Comparison of ENCODE assay signal across 16 cellular contexts in the genomic region with DNA sequence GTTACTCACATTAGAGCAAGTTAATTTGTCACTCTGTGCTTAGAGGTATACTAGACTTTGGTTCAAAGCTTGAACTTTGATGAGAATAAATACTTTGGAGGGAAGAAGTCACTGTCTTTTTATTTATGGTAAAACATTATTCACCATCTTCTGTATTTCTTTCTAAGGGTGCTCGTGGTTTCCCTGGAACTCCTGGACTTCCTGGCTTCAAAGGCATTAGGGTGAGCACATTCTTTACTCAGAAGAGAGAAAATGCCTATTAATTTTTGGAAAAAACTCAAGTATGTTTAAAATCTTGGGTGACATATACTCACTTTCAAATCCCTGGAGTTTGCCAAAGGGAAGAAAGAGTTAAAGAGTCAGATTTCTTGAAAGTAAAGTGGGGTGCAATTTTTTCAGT. TPM values are rescaled to one million over a fixed set of nuclear protein-coding genes. Genes with fewer than 3 reads are reported as not detected.
DNase-seq lines count a peak whose midpoint lies in the region; ATAC-seq and TF ChIP-seq lines count a peak whose summit lies in the region.
"Had no signal": no experiment of that assay in that cellular context is flagged by ENCODE, and none has a peak within 500 bp of the region (broad histone marks: within the 10 kb centered on the region; RNA-seq: fewer than 3 reads in every experiment).

No MANE protein-coding gene starts in this region.

- TF ChIP-seq CTCF in chondrocyte (IDR thresholded peaks at IDR 0.05) (no peak), uterus (IDR thresholded peaks at IDR 0.05) (no peak)

- no peak overlapping the region for H3K56ac ChIP-seq in mesendoderm (ENCODE audit: low read length)

- H3K9me3 Mint-ChIP-seq in chondrocyte (ENCODE audit: low read depth) = no peaks in the 10 kb centered on the region
- H3K9me3 Mint-ChIP-seq: CD8-positive, alpha-beta memory T cell had no signal

- H3K27me3 Mint-ChIP-seq in chondrocyte (ENCODE audit: low read depth) = no peaks in the 10 kb centered on the region

- no peak overlapping the region for H2AK5ac ChIP-seq in mesenchymal stem cell (ENCODE audit: low read length, severe bottlenecking)
- no peak overlapping the region for H2AK5ac ChIP-seq in mesendoderm (ENCODE audit: low read length)

- H3K4me3 ChIP-seq in mesenchymal stem cell (ENCODE audit: insufficient read depth in 1 of 2, low read depth in 1 of 2, low read length in 2 of 2) = peak overlapping the region in 1 of 2 experiments; percentile 80
- H3K4me3 ChIP-seq in uterus = no peak overlapping the region
- no peak overlapping the region for H3K4me3 ChIP-seq in mesendoderm (ENCODE audit: low read length)
- H3K4me3 ChIP-seq: BLaER1 had no signal

- no peak overlapping the region for H2BK12ac ChIP-seq in mesenchymal stem cell (ENCODE audit: low read length in 2 of 2)

- H2BK15ac ChIP-seq in mesenchymal stem cell (ENCODE audit: low read depth, poor library complexity, severe bottlenecking) = no peak overlapping the region
- no peak overlapping the region for H2BK15ac ChIP-seq in mesendoderm (replicated peaks; ENCODE audit: low read depth)

- H3K4me1 ChIP-seq in mesenchymal stem cell (ENCODE audit: control insufficient read depth, insufficient read depth, low read depth, low read length) (no peaks in the 10 kb centered on the region), uterus (peaks cover 0 to 9% of the 10 kb centered on the region in 2 donors), mesendoderm (ENCODE audit: control insufficient read depth, low read depth, low read length) (no peaks in the 10 kb centered on the region)

- H3K27me3 ChIP-seq in mesenchymal stem cell (ENCODE audit: control insufficient read depth in 1 of 2, insufficient read depth in 1 of 2, low read length in 2 of 2) (no peaks in the 10 kb centered on the region), uterus (no peaks in the 10 kb centered on the region), mesendoderm (ENCODE audit: insufficient read depth, low read length, poor library complexity) (no peaks in the 10 kb centered on the region)
- H3K27me3 ChIP-seq: BLaER1 had no signal

- peaks cover 14% of the 10 kb centered on the region for H3K79me1 ChIP-seq in mesenchymal stem cell (replicated peaks; ENCODE audit: low read length, poor library complexity, severe bottlenecking)
- H3K79me1 ChIP-seq in mesendoderm (ENCODE audit: low read length) = no peaks in the 10 kb centered on the region

- H3K18ac ChIP-seq in mesenchymal stem cell (ENCODE audit: low read depth in 1 of 2, low read length in 2 of 2) = no peak overlapping the region
- H3K18ac ChIP-seq in mesendoderm (ENCODE audit: low read length) = no peak overlapping the region

- H3K9me3 ChIP-seq in mesenchymal stem cell (ENCODE audit: control insufficient read depth, low read length) (no peaks in the 10 kb centered on the region), uterus (no peaks in the 10 kb centered on the region)
- H3K9me3 ChIP-seq: BLaER1 had no signal

- H3K4me3 Mint-ChIP-seq in chondrocyte (ENCODE audit: unreplicated experiment) = peak overlapping the region; percentile 55
- H3K4me3 Mint-ChIP-seq: CD8-positive, alpha-beta memory T cell had no signal

- H3K36me3 Mint-ChIP-seq in chondrocyte (ENCODE audit: low read depth) = peaks cover 81% of the 10 kb centered on the region
- H3K36me3 Mint-ChIP-seq: CD8-positive, alpha-beta memory T cell had no signal

- H2BK120ac ChIP-seq in mesenchymal stem cell (ENCODE audit: low read depth, low read length) (no peak overlapping the region), mesendoderm (ENCODE audit: low read depth, low read length) (no peak overlapping the region)

- H3K4me2 ChIP-seq in mesenchymal stem cell (ENCODE audit: low read length, poor library complexity, severe bottlenecking) (no peak overlapping the region), mesendoderm (ENCODE audit: low read length) (no peak overlapping the region)
- H3K4me2 ChIP-seq: BLaER1 had no signal

- no peak overlapping the region for H3K14ac ChIP-seq in mesenchymal stem cell (ENCODE audit: low read length in 2 of 2)

- intact Hi-C loops in uterus (cut with DNase I; ENCODE audit: low total_unique reads) (no loop called here), posterior cingulate gyrus (cut with DNase I) (no loop called here)

- WGBS in mesenchymal stem cell = no CpG with 5 or more reads among the region's 1 CpG
- WGBS in mesendoderm (ENCODE audit: extremely low coverage, insufficient coverage, low lambda C conversion rate) = no CpG with 5 or more reads among the region's 1 CpG

- no peaks in the 10 kb centered on the region for H3K79me2 ChIP-seq in mesendoderm (ENCODE audit: control insufficient read depth, insufficient read depth, low read length)

- H3K36me3 ChIP-seq in mesenchymal stem cell (ENCODE audit: control insufficient read depth in 1 of 2, insufficient read depth in 2 of 2, low read depth in 1 of 2, low read length in 2 of 2) (peaks cover 20 to 99% of the 10 kb centered on the region in 2 experiments), uterus (no peaks in the 10 kb centered on the region), mesendoderm (ENCODE audit: control insufficient read depth, insufficient read depth, low read length) (peaks cover 5% of the 10 kb centered on the region)
- H3K36me3 ChIP-seq: BLaER1 had no signal

- H4K91ac ChIP-seq in mesenchymal stem cell (ENCODE audit: low read length) = no peak overlapping the region

- H3K4ac ChIP-seq in mesenchymal stem cell (ENCODE audit: low read depth in 1 of 2, low read length in 2 of 2) (no peak overlapping the region), mesendoderm (ENCODE audit: low read depth, low read length) (no peak overlapping the region)

- no peak overlapping the region for H4K5ac ChIP-seq in mesendoderm (ENCODE audit: low read length)

- peaks cover 96% of the 10 kb centered on the region for H3K4me1 Mint-ChIP-seq in chondrocyte (ENCODE audit: low read depth)
- H3K4me1 Mint-ChIP-seq: CD8-positive, alpha-beta memory T cell had no signal

- H4K8ac ChIP-seq in mesenchymal stem cell (ENCODE audit: low read length) (no peak overlapping the region), mesendoderm (ENCODE audit: low read depth, low read length) (no peak overlapping the region)

- no peak overlapping the region for H3K23ac ChIP-seq in mesenchymal stem cell (ENCODE audit: low read length in 2 of 2)
- no peak overlapping the region for H3K23ac ChIP-seq in mesendoderm (ENCODE audit: low read length)

- H2BK5ac ChIP-seq in mesenchymal stem cell (ENCODE audit: low read depth, low read length, poor library complexity, severe bottlenecking) (no peak overlapping the region), mesendoderm (ENCODE audit: low read length) (no peak overlapping the region)

- no peak for TF ChIP-seq POLR2A in uterus (IDR thresholded peaks at IDR 0.05)

- ATAC-seq in HG02642 (IDR thresholded peaks at IDR 0.05; ENCODE audit: poor library complexity, unreplicated experiment) (no peak), GM18502 (IDR thresholded peaks at IDR 0.05; ENCODE audit: poor library complexity, unreplicated experiment) (no peak)
- ATAC-seq: PC-3 had no signal

- H2AFZ ChIP-seq in mesenchymal stem cell (ENCODE audit: low read depth, low read length) = no peak overlapping the region

- H3K27ac ChIP-seq in mesenchymal stem cell (ENCODE audit: low read length, poor library complexity, severe bottlenecking) (no peak overlapping the region), uterus (peak overlapping the region; percentile 48 to 98), mesendoderm (ENCODE audit: low read depth, low read length) (no peak overlapping the region)
- H3K27ac ChIP-seq: BLaER1 had no signal

- H3K27ac Mint-ChIP-seq in chondrocyte (ENCODE audit: unreplicated experiment) = peak overlapping the region; percentile 59

- peak; percentile 29 for DNase-seq in HT1080 (ENCODE audit: low read depth)
- no peak for DNase-seq in chondrocyte (ENCODE audit: low spot score)
- no peak for DNase-seq in mesenchymal stem cell
- DNase-seq in uterus = no peak
- no peak for DNase-seq in mesendoderm
- no peak for DNase-seq in posterior cingulate gyrus
- DNase-seq: CD8-positive, alpha-beta memory T cell; DND-41; H7; NCI-H2107; NCI-H345; NCI-H69; PC-3 had no signal

- H3K9ac ChIP-seq in mesenchymal stem cell (ENCODE audit: low read length) = peak overlapping the region; percentile 94
- H3K9ac ChIP-seq in mesendoderm (ENCODE audit: low read length) = no peak overlapping the region
- H3K9ac ChIP-seq: BLaER1 had no signal

RNA-seq across cellular contexts. Expression of a gene that starts 10.8 kb away (rescaled TPM):
- 0.26 and 0.47 TPM in 2 replicates for total RNA-seq in HT1080 (2014; rRNA removed; shearing (Covaris generic))
- polyA plus RNA-seq in HT1080 (2015; cell fraction: cytosol; rRNA removed) = 2.5 and 3.2 TPM in 2 replicates
- 18.5 and 22.6 TPM in 2 replicates for polyA plus RNA-seq in HT1080 (2015; cell fraction: nucleus; rRNA removed)
- total RNA-seq in chondrocyte (11,901 to 12,433 TPM (median 12,302 TPM) in 3 replicates), uterus (over 10,000 TPM in 1 of 4 donors, 100 to 1,000 TPM in 2, 10 to 100 TPM in 1; 59.1 to 10,885 (median 259) TPM)
- polyA plus RNA-seq in mesenchymal stem cell (2013, experiment 1 of 2) = 1,995 TPM
- polyA plus RNA-seq in mesenchymal stem cell (2013, experiment 2 of 2) = 1,960 TPM
- 83.1 TPM for polyA plus RNA-seq in mesendoderm (2013, experiment 1 of 2)
- 83.6 TPM for polyA plus RNA-seq in mesendoderm (2013, experiment 2 of 2)
- total RNA-seq: PC-3 had no signal
- polyA plus RNA-seq: CD8-positive, alpha-beta memory T cell had no signal

Comparison
In these comparisons a context has a peak if more than half of its experiments do, and no peak if none do; other contexts are left out.
1. H3K27ac ChIP-seq: peak in uterus (2 of 2); none in mesenchymal stem cell (single experiment) and mesendoderm (single experiment).
2. RNA of a gene that starts 10.8 kb away (total RNA-seq): 11,901 to 12,433 TPM in chondrocyte and 59.1 to 10,885 TPM in uterus; 0.26 to 0.47 TPM in HT1080; every median in the first group is over 10 times any median in the second.